ENCODE assay signal across 11 cellular contexts in the genomic region with DNA sequence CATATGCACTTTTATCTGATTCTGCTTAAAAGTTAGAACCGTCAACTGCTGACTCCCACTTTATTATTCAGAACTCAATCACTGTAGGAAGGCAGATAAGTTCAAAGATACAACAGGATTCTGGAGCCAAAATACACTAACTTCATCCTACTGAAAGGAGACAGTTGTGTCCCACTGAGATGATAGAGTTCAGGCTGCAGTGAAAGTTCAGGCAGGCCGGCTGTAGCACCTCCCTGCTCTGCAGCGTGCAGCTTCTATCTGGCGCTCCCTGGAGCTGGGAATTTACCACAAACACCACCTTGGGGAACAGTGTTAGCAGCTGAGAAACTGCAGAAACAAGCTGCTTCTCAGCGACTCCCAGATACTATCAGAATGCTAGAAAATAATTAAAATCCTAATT. TPM values are rescaled to one million over a fixed set of nuclear protein-coding genes. Genes with fewer than 3 reads are reported as not detected.
A peak's percentile ranks its signal among the peaks of the same experiment; 100 is the strongest.
DNase-seq lines count a peak whose midpoint lies in the region; ATAC-seq and TF ChIP-seq lines count a peak whose summit lies in the region.
"Had no signal": no experiment of that assay in that cellular context is flagged by ENCODE, and none has a peak within 500 bp of the region (broad histone marks: within the 10 kb centered on the region; RNA-seq: fewer than 3 reads in every experiment).

No MANE protein-coding gene starts in this region.

- no peak for TF ChIP-seq CTCF in omental fat pad (IDR thresholded peaks at IDR 0.05)

- DNase-seq in ELR (ENCODE audit: low read depth) = peak; percentile 1
- peak; percentile 46 for DNase-seq in NCI-H69 (lab: John Stamatoyannopoulos, UW)
- DNase-seq in fibroblast of peridontal ligament (ENCODE audit: extremely low read depth) = peak; percentile 44
- no peak for DNase-seq in omental fat pad (ENCODE audit: low spot score)
- DNase-seq in activated naive CD4-positive, alpha-beta T cell (lab: John Stamatoyannopoulos, UW) = no peak
- no peak for DNase-seq in activated naive CD4-positive, alpha-beta T cell treated with Interleukin-2 at 50 U/mL for 16 hours
- DNase-seq in NCI-H187 (lab: John Stamatoyannopoulos, UW) = no peak
- DNase-seq: activated B cell treated with CpG ODN at 0.5 μM for 24 hours; activated naive CD4-positive, alpha-beta T cell treated with anti-CD3 and anti-CD28 coated beads for 36 hours; OCI-M1 had no signal

- ATAC-seq in omental fat pad (ENCODE audit: low FRiP score) = peak; percentile 66
- no peak for ATAC-seq in activated CD4-positive, CD25-positive, alpha-beta regulatory T cell treated with anti-CD3 and anti-CD28 coated beads, Interleukin-2, amount 50 U/mL, for 24 hours

RNA-seq across cellular contexts. Expression of gene CNTLN, which starts 52.5 kb away (rescaled TPM):
- 10 to 100 TPM in 2 of 4 donors, 1 to 10 TPM in 2; 7.7 to 21.1 (median 13.0) TPM for total RNA-seq in omental fat pad

Comparison
In these comparisons a context has a peak if more than half of its experiments do, and no peak if none do; other contexts are left out.
1. DNase-seq: peak in ELR (single experiment), NCI-H69 (single experiment) and fibroblast of peridontal ligament (single experiment); none in omental fat pad (single experiment), activated naive CD4-positive, alpha-beta T cell (0 of 4), activated naive CD4-positive, alpha-beta T cell treated with Interleukin-2 at 50 U/mL for 16 hours (single experiment) and NCI-H187 (0 of 2).